In the genomic region with DNA sequence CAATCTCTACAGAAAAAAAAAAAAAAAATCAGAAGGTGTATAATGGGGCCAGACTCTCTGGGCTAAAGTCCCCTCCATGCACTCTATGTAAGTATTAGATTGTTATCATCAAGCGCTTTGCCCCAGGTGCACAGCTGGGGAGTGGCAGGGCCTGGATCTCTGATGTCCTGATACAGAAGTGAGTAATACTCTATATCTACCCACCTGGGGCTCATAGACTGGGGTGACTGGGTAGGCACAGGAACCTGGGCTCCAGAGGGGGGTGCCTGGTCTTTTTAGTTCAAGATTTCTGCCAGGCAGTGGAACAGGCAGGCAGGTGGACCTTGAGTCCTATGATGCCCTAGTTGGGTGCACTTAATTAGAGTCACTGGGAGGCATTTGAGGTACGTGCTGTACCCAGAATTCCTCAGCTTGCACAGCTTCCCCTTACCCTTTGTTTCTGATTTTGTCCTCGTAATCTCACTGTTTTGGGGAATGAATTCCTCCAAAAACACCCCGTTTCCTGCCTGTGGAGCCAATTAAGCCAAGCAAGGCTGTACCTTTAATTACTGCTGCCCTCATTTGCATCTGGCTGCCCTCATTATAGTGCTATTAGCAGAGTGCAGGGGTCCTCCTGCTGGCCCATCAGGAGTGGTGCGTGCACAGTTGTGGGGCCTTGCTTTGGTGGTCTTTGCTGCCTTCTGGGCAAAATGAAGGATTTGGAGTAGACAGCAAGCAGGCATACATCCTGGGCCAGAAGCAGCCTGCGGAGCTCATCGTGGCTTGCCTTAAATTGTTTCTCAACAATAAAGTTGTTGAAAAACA, we compare ENCODE assay signal across 15 cellular contexts.
DNase-seq lines count a peak whose midpoint lies in the region; ATAC-seq and TF ChIP-seq lines count a peak whose summit lies in the region.
"Had no signal": no experiment of that assay in that cellular context is flagged by ENCODE, and none has a peak within 500 bp of the region (broad histone marks: within the 10 kb centered on the region; RNA-seq: fewer than 3 reads in every experiment).

No MANE protein-coding gene starts in this region.

- no peak overlapping the region for H3K4me3 Mint-ChIP-seq in WTC11
- H3K4me3 Mint-ChIP-seq: activated T-cell treated with anti-CD3 and anti-CD28 coated beads, Interleukin-2, amount 50 U/mL, for 4 hours; memory B cell had no signal

- no peak for TF ChIP-seq POLR2A in testis (IDR thresholded peaks at IDR 0.05)

- DNase-seq in BE2C (no peak), H7 (peak; percentile 61), WTC11 (ENCODE audit: low spot score) (peak; percentile 61), kidney epithelial cell (ENCODE audit: low read depth) (no peak), mammary epithelial cell (no peak), testis (no peak)
- DNase-seq: activated T-cell treated with anti-CD3 and anti-CD28 coated beads, Interleukin-2, amount 50 U/mL, for 4 hours; caudate nucleus; NCI-H187; right cardiac atrium; SHP77 treated with DMSO at 0.1 percent for 48 hours; thyroid gland had no signal

- no peaks in the 10 kb centered on the region for H3K4me1 ChIP-seq in BE2C
- no peaks in the 10 kb centered on the region for H3K4me1 ChIP-seq in mammary epithelial cell (ENCODE audit: insufficient read depth, low read length)
- no peaks in the 10 kb centered on the region for H3K4me1 ChIP-seq in testis
- H3K4me1 ChIP-seq: thyroid gland had no signal

- peaks cover 7% of the 10 kb centered on the region for H3K9me3 Mint-ChIP-seq in WTC11
- H3K9me3 Mint-ChIP-seq: activated T-cell treated with anti-CD3 and anti-CD28 coated beads, Interleukin-2, amount 50 U/mL, for 4 hours; memory B cell had no signal

- H3K27me3 ChIP-seq in BE2C (no peaks in the 10 kb centered on the region), H7 (ENCODE audit: control insufficient read depth, insufficient read depth, low read length) (no peaks in the 10 kb centered on the region), kidney epithelial cell (ENCODE audit: control insufficient read depth, insufficient read depth, low read length) (no peaks in the 10 kb centered on the region), mammary epithelial cell (ENCODE audit: insufficient read depth, low read length) (no peaks in the 10 kb centered on the region), testis (no peaks in the 10 kb centered on the region)
- H3K27me3 ChIP-seq: thyroid gland had no signal

- no peaks in the 10 kb centered on the region for H3K79me2 ChIP-seq in mammary epithelial cell (ENCODE audit: insufficient read depth, low read length)

- no peak overlapping the region for H2AFZ ChIP-seq in mammary epithelial cell (ENCODE audit: low read depth, low read length)

- H3K4me3 ChIP-seq in BE2C (ENCODE audit: low read depth, low read length): no peak overlapping the region
- H3K4me3 ChIP-seq in H7 (ENCODE audit: insufficient read depth, low read depth, low read length): no peak overlapping the region
- H3K4me3 ChIP-seq in kidney epithelial cell (ENCODE audit: low read depth, low read length): no peak overlapping the region
- H3K4me3 ChIP-seq in mammary epithelial cell (replicated peaks in 1 of 3; ENCODE audit: insufficient read depth in 1 of 3, low read depth in 2 of 3, low read length in 3 of 3): no peak overlapping the region
- no peak overlapping the region for H3K4me3 ChIP-seq in testis
- H3K4me3 ChIP-seq: thyroid gland had no signal

- H3K27ac Mint-ChIP-seq in WTC11: no peak overlapping the region
- H3K27ac Mint-ChIP-seq: memory B cell had no signal

- no peaks in the 10 kb centered on the region for H3K36me3 ChIP-seq in BE2C
- no peaks in the 10 kb centered on the region for H3K36me3 ChIP-seq in H7 (replicated peaks; ENCODE audit: control insufficient read depth, insufficient read depth, low read length)
- H3K36me3 ChIP-seq in kidney epithelial cell (ENCODE audit: control insufficient read depth, insufficient read depth, low read length): no peaks in the 10 kb centered on the region
- H3K36me3 ChIP-seq in mammary epithelial cell (ENCODE audit: insufficient read depth, low read length): no peaks in the 10 kb centered on the region
- no peaks in the 10 kb centered on the region for H3K36me3 ChIP-seq in testis (ENCODE audit: low read depth, missing control alignments)
- H3K36me3 ChIP-seq: thyroid gland had no signal

- TF ChIP-seq CTCF in BE2C (IDR thresholded peaks at IDR 0.05; ENCODE audit: low read depth, low read length) (peak; percentile 28; the same call in 1 of the 2 replicates), WTC11 (IDR thresholded peaks at IDR 0.05) (peak; percentile 52), kidney epithelial cell (IDR thresholded peaks at IDR 0.05; ENCODE audit: insufficient read depth, low read length, poor library complexity, severe bottlenecking) (peak; percentile 26), mammary epithelial cell (conservative IDR thresholded peaks at IDR 0.05 in 1 of 2, IDR thresholded peaks at IDR 0.05 in 1 of 2; ENCODE audit: extremely low read depth in 1 of 2, insufficient read depth in 1 of 2, low read depth in 1 of 2, low read length in 2 of 2) (no peak), testis (IDR thresholded peaks at IDR 0.05) (no peak)

- ATAC-seq in WTC11: peak; percentile 92
- ATAC-seq in HG02870 (IDR thresholded peaks at IDR 0.05; ENCODE audit: unreplicated experiment): no peak
- ATAC-seq in HG03432 (IDR thresholded peaks at IDR 0.05; ENCODE audit: unreplicated experiment): no peak
- ATAC-seq: activated T-cell treated with anti-CD3 and anti-CD28 coated beads, Interleukin-2, amount 50 U/mL, for 4 hours had no signal

- 75% methylated on average over 7 of the region's 7 CpGs for WGBS in mammary epithelial cell (ENCODE audit: low coverage, missing lambda C conversion rate)
- 87 to 92% methylated on average over 7 of the region's 7 CpGs for WGBS in testis, 2 donors

- no peaks in the 10 kb centered on the region for H4K20me1 ChIP-seq in mammary epithelial cell (ENCODE audit: insufficient read depth, low read length)

- dilution Hi-C loops in mammary epithelial cell (cut with HindIII; ENCODE audit: low sequenced_read_pairs): no loop called here

- in situ Hi-C loops in mammary epithelial cell (cut with MboI; ENCODE audit: low sequenced_read_pairs in 2 of 2): no loop called here

- CTCF ChIA-PET in WTC11 (lab: Charles Lee): interaction anchor here (0.6 to 5.6 kb wide), 10 partner anchors 9 to 119 kb away, joined by 3 to 62 read pairs (median 3); no protein-coding TSS in a partner anchor
- CTCF ChIA-PET in mammary epithelial cell (lab: Charles Lee; ENCODE audit: low non-redundant PET): no interaction called here

- H3K9me3 ChIP-seq in BE2C (no peaks in the 10 kb centered on the region), mammary epithelial cell (replicated peaks; ENCODE audit: insufficient read depth, low read length) (no peaks in the 10 kb centered on the region), testis (no peaks in the 10 kb centered on the region)
- H3K9me3 ChIP-seq: thyroid gland had no signal

- H3K27me3 Mint-ChIP-seq in WTC11 (ENCODE audit: low read depth): no peaks in the 10 kb centered on the region
- H3K27me3 Mint-ChIP-seq: memory B cell had no signal

- POLR2A ChIA-PET in WTC11 (lab: Charles Lee): no interaction called here

- H3K36me3 Mint-ChIP-seq in WTC11: no peaks in the 10 kb centered on the region

- H3K4me1 Mint-ChIP-seq in WTC11: peaks cover 30% of the 10 kb centered on the region
- H3K4me1 Mint-ChIP-seq: memory B cell had no signal

- H3K4me2 ChIP-seq in mammary epithelial cell (ENCODE audit: insufficient read depth, low read depth, low read length): no peak overlapping the region

- BruUV-seq in mammary epithelial cell (replicated peaks; lab: Mats Ljungman, UMichigan): no TSS peak

- intact Hi-C loops in mammary epithelial cell (cut with micrococcal nuclease) (no loop called here), testis (cut with DNase I; ENCODE audit: low total_unique reads) (no loop called here)

- H3K27ac ChIP-seq in mammary epithelial cell (ENCODE audit: insufficient read depth, low read depth, low read length): no peak overlapping the region
- H3K27ac ChIP-seq in testis: no peak overlapping the region
- H3K27ac ChIP-seq: thyroid gland had no signal

- H3K9ac ChIP-seq in mammary epithelial cell (ENCODE audit: insufficient read depth, low read length): no peak overlapping the region

TF ChIP-seq in WTC11, 78 proteins besides CTCF, POLR2A, EP300 and RAD21 (continues in another document):
- TF ChIP-seq NR2C2 (CRISPR knock-in tag; IDR thresholded peaks at IDR 0.05): no peak
- TF ChIP-seq, protein P1, sequence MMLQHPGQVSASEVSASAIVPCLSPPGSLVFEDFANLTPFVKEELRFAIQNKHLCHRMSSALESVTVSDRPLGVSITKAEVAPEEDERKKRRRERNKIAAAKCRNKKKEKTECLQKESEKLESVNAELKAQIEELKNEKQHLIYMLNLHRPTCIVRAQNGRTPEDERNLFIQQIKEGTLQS (CRISPR knock-in tag; conservative IDR thresholded peaks at IDR 0.05): no peak
- TF ChIP-seq, protein P2, sequence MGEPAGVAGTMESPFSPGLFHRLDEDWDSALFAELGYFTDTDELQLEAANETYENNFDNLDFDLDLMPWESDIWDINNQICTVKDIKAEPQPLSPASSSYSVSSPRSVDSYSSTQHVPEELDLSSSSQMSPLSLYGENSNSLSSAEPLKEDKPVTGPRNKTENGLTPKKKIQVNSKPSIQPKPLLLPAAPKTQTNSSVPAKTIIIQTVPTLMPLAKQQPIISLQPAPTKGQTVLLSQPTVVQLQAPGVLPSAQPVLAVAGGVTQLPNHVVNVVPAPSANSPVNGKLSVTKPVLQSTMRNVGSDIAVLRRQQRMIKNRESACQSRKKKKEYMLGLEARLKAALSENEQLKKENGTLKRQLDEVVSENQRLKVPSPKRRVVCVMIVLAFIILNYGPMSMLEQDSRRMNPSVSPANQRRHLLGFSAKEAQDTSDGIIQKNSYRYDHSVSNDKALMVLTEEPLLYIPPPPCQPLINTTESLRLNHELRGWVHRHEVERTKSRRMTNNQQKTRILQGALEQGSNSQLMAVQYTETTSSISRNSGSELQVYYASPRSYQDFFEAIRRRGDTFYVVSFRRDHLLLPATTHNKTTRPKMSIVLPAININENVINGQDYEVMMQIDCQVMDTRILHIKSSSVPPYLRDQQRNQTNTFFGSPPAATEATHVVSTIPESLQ (CRISPR knock-in tag; IDR thresholded peaks at IDR 0.05): no peak
- TF ChIP-seq, protein P3, sequence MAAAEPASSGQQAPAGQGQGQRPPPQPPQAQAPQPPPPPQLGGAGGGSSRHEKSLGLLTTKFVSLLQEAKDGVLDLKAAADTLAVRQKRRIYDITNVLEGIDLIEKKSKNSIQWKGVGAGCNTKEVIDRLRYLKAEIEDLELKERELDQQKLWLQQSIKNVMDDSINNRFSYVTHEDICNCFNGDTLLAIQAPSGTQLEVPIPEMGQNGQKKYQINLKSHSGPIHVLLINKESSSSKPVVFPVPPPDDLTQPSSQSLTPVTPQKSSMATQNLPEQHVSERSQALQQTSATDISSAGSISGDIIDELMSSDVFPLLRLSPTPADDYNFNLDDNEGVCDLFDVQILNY (CRISPR knock-in tag; IDR thresholded peaks at IDR 0.05): no peak

Comparison
In these comparisons a context has a peak if more than half of its experiments do, and no peak if none do; other contexts are left out.
1. DNase-seq: peak in H7 (single experiment) and WTC11 (single experiment); none in BE2C (single experiment), kidney epithelial cell (single experiment), mammary epithelial cell (single experiment) and testis (single experiment).
2. CTCF ChIP-seq: peak in BE2C (single experiment), WTC11 (single experiment) and kidney epithelial cell (single experiment); none in mammary epithelial cell (0 of 2) and testis (0 of 3).